Comparison of ENCODE assay signal across 24 cellular contexts in genomic region chr17:16036261-16036660, GRCh38. TPM values are rescaled to one million over a fixed set of nuclear protein-coding genes. Genes with fewer than 3 reads are reported as not detected.
DNase-seq lines count a peak whose midpoint lies in the region; ATAC-seq and TF ChIP-seq lines count a peak whose summit lies in the region.
"Had no signal": no experiment of that assay in that cellular context is flagged by ENCODE, and none has a peak within 500 bp of the region (broad histone marks: within the 10 kb centered on the region; RNA-seq: fewer than 3 reads in every experiment).

No MANE protein-coding gene starts in this region.

- H3K36me3 ChIP-seq in KMS-11 (ENCODE audit: insufficient read depth) (no peaks in the 10 kb centered on the region), gastroesophageal sphincter (peaks cover 3 to 100% of the 10 kb centered on the region in 2 donors)

- DNase-seq in activated T-cell treated with anti-CD3 and anti-CD28 coated beads, Interleukin-2, amount 50 U/mL, for 72 hours: no peak
- DNase-seq in activated T-cell treated with anti-CD3 and anti-CD28 coated beads, Interleukin-2, amount 50 U/mL, for 1 hour: no peak
- no peak for DNase-seq in CD4-positive, alpha-beta T cell
- DNase-seq in endothelial cell (ENCODE audit: low spot score): no peak
- no peak for DNase-seq in NCI-H2227 (lab: John Stamatoyannopoulos, UW; ENCODE audit: unreplicated experiment)
- DNase-seq: CD4-positive, alpha-beta memory T cell; COR-L47; DMS53; KBM-7; MG63; NCI-H1105 treated with DMSO at 0.1 percent for 48 hours; NCI-H146; NCI-H1930; NCI-H2107; NCI-H446; NCI-H524 treated with DMSO at 0.1 percent for 48 hours; SHP77 had no signal

- H3K27me3 Mint-ChIP-seq in activated T-cell treated with anti-CD3 and anti-CD28 coated beads, Interleukin-2, amount 50 U/mL, for 72 hours (ENCODE audit: low read depth): no peaks in the 10 kb centered on the region
- H3K27me3 Mint-ChIP-seq in CD4-positive, alpha-beta T cell: no peaks in the 10 kb centered on the region
- no peaks in the 10 kb centered on the region for H3K27me3 Mint-ChIP-seq in endothelial cell (ENCODE audit: unreplicated experiment)
- H3K27me3 Mint-ChIP-seq: CD4-positive, alpha-beta memory T cell had no signal

- no peak for TF ChIP-seq CTCF in CD4-positive, alpha-beta T cell (IDR thresholded peaks at IDR 0.05)
- TF ChIP-seq CTCF in KMS-11 (conservative IDR thresholded peaks at IDR 0.05; ENCODE audit: low read depth, low read length) (no peak), endothelial cell (IDR thresholded peaks at IDR 0.05; ENCODE audit: unreplicated experiment) (no peak), gastroesophageal sphincter (IDR thresholded peaks at IDR 0.05) (no peak)

- H3K4me1 Mint-ChIP-seq in activated T-cell treated with anti-CD3 and anti-CD28 coated beads, Interleukin-2, amount 50 U/mL, for 72 hours (ENCODE audit: low read depth): peaks cover 17% of the 10 kb centered on the region
- H3K4me1 Mint-ChIP-seq in CD4-positive, alpha-beta T cell (ENCODE audit: low read depth): peaks cover 6% of the 10 kb centered on the region
- H3K4me1 Mint-ChIP-seq in endothelial cell (ENCODE audit: unreplicated experiment): peaks cover 3% of the 10 kb centered on the region

- no peak for TF ChIP-seq EP300 in gastroesophageal sphincter (IDR thresholded peaks at IDR 0.05)

- peaks cover 4 to 27% of the 10 kb centered on the region in 2 donors for H3K36me3 Mint-ChIP-seq in activated T-cell treated with anti-CD3 and anti-CD28 coated beads, Interleukin-2, amount 50 U/mL, for 72 hours (ENCODE audit: insufficient read depth in 2 of 2)
- H3K36me3 Mint-ChIP-seq in CD4-positive, alpha-beta T cell (ENCODE audit: low read depth): peaks cover 100% of the 10 kb centered on the region
- peaks cover 40% of the 10 kb centered on the region for H3K36me3 Mint-ChIP-seq in endothelial cell (ENCODE audit: low read depth, unreplicated experiment)

- no peak overlapping the region for H2AFZ ChIP-seq in KMS-11 (ENCODE audit: low read depth)

- H3K27me3 ChIP-seq in CD4-positive, alpha-beta T cell (ENCODE audit: control insufficient read depth, insufficient read depth, low read length): no peaks in the 10 kb centered on the region
- no peaks in the 10 kb centered on the region for H3K27me3 ChIP-seq in KMS-11 (ENCODE audit: insufficient read depth, low read depth)
- H3K27me3 ChIP-seq in gastroesophageal sphincter: no peaks in the 10 kb centered on the region
- H3K27me3 ChIP-seq: BLaER1, MG63 had no signal

- H3K27ac ChIP-seq in CD4-positive, alpha-beta T cell (ENCODE audit: low read depth, low read length): no peak overlapping the region
- H3K27ac ChIP-seq in KMS-11 (peak overlapping the region; percentile 66; the same call in 1 of the 2 replicates), gastroesophageal sphincter (no peak overlapping the region)
- H3K27ac ChIP-seq: BLaER1, HL-60, RWPE1 had no signal

- H3K9me3 Mint-ChIP-seq in activated T-cell treated with anti-CD3 and anti-CD28 coated beads, Interleukin-2, amount 50 U/mL, for 72 hours: no peaks in the 10 kb centered on the region
- H3K9me3 Mint-ChIP-seq in CD4-positive, alpha-beta T cell: no peaks in the 10 kb centered on the region
- no peaks in the 10 kb centered on the region for H3K9me3 Mint-ChIP-seq in endothelial cell (ENCODE audit: unreplicated experiment)
- H3K9me3 Mint-ChIP-seq: CD4-positive, alpha-beta memory T cell had no signal

- peak overlapping the region; percentile 44 for H3K27ac Mint-ChIP-seq in activated T-cell treated with anti-CD3 and anti-CD28 coated beads, Interleukin-2, amount 50 U/mL, for 72 hours
- H3K27ac Mint-ChIP-seq in CD4-positive, alpha-beta T cell: peak overlapping the region; percentile 12
- no peak overlapping the region for H3K27ac Mint-ChIP-seq in endothelial cell (ENCODE audit: unreplicated experiment)

- H3K4me2 ChIP-seq in KMS-11: peak overlapping the region; percentile 54; the same call in 1 of the 2 replicates
- H3K4me2 ChIP-seq: BLaER1 had no signal

- H4K20me1 ChIP-seq in KMS-11 (ENCODE audit: insufficient read depth): no peaks in the 10 kb centered on the region

- H3K9ac ChIP-seq in KMS-11: no peak overlapping the region
- H3K9ac ChIP-seq: BLaER1 had no signal

- POLR2A ChIA-PET in CD4-positive, alpha-beta T cell (lab: Charles Lee): interaction anchor here (1.2 kb wide), 1 partner anchor 10 kb away, joined by 3 read pairs; no protein-coding TSS in a partner anchor

- no peak for ATAC-seq in activated T-cell treated with anti-CD3 and anti-CD28 coated beads, Interleukin-2, amount 50 U/mL, for 72 hours (replicated peaks in 1 of 2)
- no peak for ATAC-seq in CD4-positive, alpha-beta T cell (ENCODE audit: poor library complexity)
- no peak for ATAC-seq in gastroesophageal sphincter
- no peak for ATAC-seq in GM21360 (IDR thresholded peaks at IDR 0.05; ENCODE audit: unreplicated experiment)
- ATAC-seq: HCT116 had no signal

- WGBS in gastroesophageal sphincter (ENCODE audit: low coverage in 1 of 2), 2 donors: 100% methylated on average over 2 of the region's 2 CpGs

- H3K4me3 Mint-ChIP-seq in activated T-cell treated with anti-CD3 and anti-CD28 coated beads, Interleukin-2, amount 50 U/mL, for 72 hours: no peak overlapping the region
- H3K4me3 Mint-ChIP-seq in CD4-positive, alpha-beta T cell: no peak overlapping the region
- peak overlapping the region; percentile 8 for H3K4me3 Mint-ChIP-seq in endothelial cell (ENCODE audit: unreplicated experiment)
- H3K4me3 Mint-ChIP-seq: CD4-positive, alpha-beta memory T cell had no signal

- intact Hi-C loops in CD4-positive, alpha-beta T cell (cut with DNase I, micrococcal nuclease): no loop called here

- H3K4me3 ChIP-seq in KMS-11 (IDR thresholded peaks at IDR 0.05; ENCODE audit: insufficient read depth, low read depth, low read length) (no peak overlapping the region), gastroesophageal sphincter (no peak overlapping the region)
- H3K4me3 ChIP-seq: BLaER1, MG63 had no signal

- H3K79me2 ChIP-seq in KMS-11 (ENCODE audit: insufficient read depth, low read depth): no peaks in the 10 kb centered on the region

- H3K4me1 ChIP-seq in KMS-11 (ENCODE audit: low read depth, poor library complexity, severe bottlenecking) (peaks cover 39% of the 10 kb centered on the region), gastroesophageal sphincter (no peaks in the 10 kb centered on the region)
- H3K4me1 ChIP-seq: BLaER1 had no signal

- no peaks in the 10 kb centered on the region for H3K9me3 ChIP-seq in CD4-positive, alpha-beta T cell (ENCODE audit: control insufficient read depth, low read length)
- H3K9me3 ChIP-seq in gastroesophageal sphincter: peaks cover 0 to 4% (median 0%) of the 10 kb centered on the region in 3 donors
- H3K9me3 ChIP-seq: MG63 had no signal

- CTCF ChIA-PET in CD4-positive, alpha-beta T cell (lab: Charles Lee): interaction anchor here (1.8 kb wide), 1 partner anchor 11 kb away, joined by 4 read pairs; no protein-coding TSS in a partner anchor

- no peak for TF ChIP-seq POLR2A in gastroesophageal sphincter (IDR thresholded peaks at IDR 0.05)

RNA-seq across cellular contexts. Expression of gene TTC19, which starts 36.6 kb away (rescaled TPM):
- 10 to 100 TPM; 33.6 to 37.5 TPM for total RNA-seq in activated T-cell treated with anti-CD3 and anti-CD28 coated beads, Interleukin-2, amount 50 U/mL, for 72 hours
- total RNA-seq in CD4-positive, alpha-beta T cell: 10 to 100 TPM; 57.8 to 66.7 TPM
- total RNA-seq in endothelial cell (ENCODE audit: unreplicated experiment) (29.6 TPM), gastroesophageal sphincter (10 to 100 TPM; 22.1 to 57.1 (median 40.0) TPM)

RNA-seq across cellular contexts. Expression of gene ZSWIM7, which starts 36.8 kb away (rescaled TPM):
- 10 to 100 TPM; 14.2 to 14.6 TPM for total RNA-seq in activated T-cell treated with anti-CD3 and anti-CD28 coated beads, Interleukin-2, amount 50 U/mL, for 72 hours
- total RNA-seq in CD4-positive, alpha-beta T cell: 10 to 100 TPM; 11.3 to 13.0 TPM
- total RNA-seq in endothelial cell (ENCODE audit: unreplicated experiment): 39.4 TPM
- 10 to 100 TPM; 12.1 to 32.4 (median 13.6) TPM for total RNA-seq in gastroesophageal sphincter
